25 cellular contexts compared by ENCODE assay signal in genomic region chr10:124325658-124325965, GRCh38.
"Had no signal": no experiment of that assay in that cellular context is flagged by ENCODE, and none has a peak within 500 bp of the region (broad histone marks: within the 10 kb centered on the region; RNA-seq: fewer than 3 reads in every experiment).

No MANE protein-coding gene starts in this region.

- H3K9me3 ChIP-seq: lower lobe of right lung, mucosa of descending colon, pancreas, right lobe of liver, testis, tibial artery, upper lobe of left lung had no signal

- H3K9me3 Mint-ChIP-seq: effector memory CD8-positive, alpha-beta T cell; immature natural killer cell; mesothelial cell of epicardium; nephron; stimulated activated memory B cell treated with anti-CD40 and anti-IgM and Interleukin-4, amounts not matched to agents 10 μg/mL and 1 μg/mL and 100 μg/mL, for 72 hours had no signal

- H3K4me1 ChIP-seq: lower lobe of right lung, pancreas, right lobe of liver, testis, upper lobe of left lung had no signal

- H3K36me3 ChIP-seq: lower lobe of right lung, pancreas, right lobe of liver, tibial artery, upper lobe of left lung had no signal

- H3K27ac ChIP-seq: coronary artery, lower lobe of right lung, pancreas, right lobe of liver, testis, tibial artery, upper lobe of left lung had no signal

- H3K4me3 Mint-ChIP-seq: effector memory CD8-positive, alpha-beta T cell; immature natural killer cell; mesothelial cell of epicardium; naive B cell; nephron; stimulated activated memory B cell treated with anti-CD40 and anti-IgM and Interleukin-4, amounts not matched to agents 10 μg/mL and 1 μg/mL and 100 μg/mL, for 72 hours had no signal

- H3K36me3 Mint-ChIP-seq: immature natural killer cell, mesothelial cell of epicardium, naive B cell had no signal

- H3K4me3 ChIP-seq: coronary artery, lower lobe of right lung, mucosa of descending colon, pancreas, right lobe of liver, smooth muscle cell, testis, tibial artery, upper lobe of left lung had no signal

- H3K27ac Mint-ChIP-seq: effector memory CD8-positive, alpha-beta T cell; immature natural killer cell; mesothelial cell of epicardium; naive B cell; nephron; progenitor cell of endocrine pancreas; stimulated activated memory B cell treated with anti-CD40 and anti-IgM and Interleukin-4, amounts not matched to agents 10 μg/mL and 1 μg/mL and 100 μg/mL, for 72 hours had no signal

- DNase-seq: effector memory CD8-positive, alpha-beta T cell; hypothalamus; immature natural killer cell; kidney glomerular epithelial cell; left colon; left ventricle myocardium superior; lower lobe of right lung; mucosa of descending colon; naive B cell; stimulated activated CD4-positive, alpha-beta T cell treated with anti-CD3 and anti-CD28 coated beads, Interleukin-12 subunit alpha, Interleukin-12 subunit beta, amount 100 ng/mL, for 4 hours; stimulated activated CD4-positive, alpha-beta T cell treated with anti-CD3 and anti-CD28 coated beads, Interleukin-1b, Interleukin-23, amount 100 ng/mL, for 48 hours; stimulated activated CD4-positive, alpha-beta T cell treated with anti-CD3 and anti-CD28 coated beads, Interleukin-4, amount 100 ng/mL, for 24 hours; stimulated activated naive CD8-positive, alpha-beta T cell treated with anti-CD3 and anti-CD28 coated beads, Interleukin-15, Interleukin-2, amounts not matched to agents 100 U/mL and 50 U/mL, for 24 hours; substantia nigra; testis; upper lobe of left lung had no signal

- ATAC-seq: effector memory CD8-positive, alpha-beta T cell; left colon; left ventricle myocardium superior; lower lobe of right lung; mucosa of descending colon; pancreas; right lobe of liver; stimulated activated memory B cell treated with anti-CD40 and anti-IgM and Interleukin-4, amounts not matched to agents 10 μg/mL and 1 μg/mL and 100 μg/mL, for 72 hours; stimulated activated naive CD8-positive, alpha-beta T cell treated with anti-CD3 and anti-CD28 coated beads, Interleukin-15, Interleukin-2, amounts not matched to agents 100 U/mL and 50 U/mL, for 24 hours had no signal

- H3K4me1 Mint-ChIP-seq: immature natural killer cell; naive B cell; stimulated activated memory B cell treated with anti-CD40 and anti-IgM and Interleukin-4, amounts not matched to agents 10 μg/mL and 1 μg/mL and 100 μg/mL, for 72 hours had no signal

- H3K27me3 ChIP-seq: pancreas, right lobe of liver, testis, tibial artery, upper lobe of left lung had no signal
